In the genomic region with DNA sequence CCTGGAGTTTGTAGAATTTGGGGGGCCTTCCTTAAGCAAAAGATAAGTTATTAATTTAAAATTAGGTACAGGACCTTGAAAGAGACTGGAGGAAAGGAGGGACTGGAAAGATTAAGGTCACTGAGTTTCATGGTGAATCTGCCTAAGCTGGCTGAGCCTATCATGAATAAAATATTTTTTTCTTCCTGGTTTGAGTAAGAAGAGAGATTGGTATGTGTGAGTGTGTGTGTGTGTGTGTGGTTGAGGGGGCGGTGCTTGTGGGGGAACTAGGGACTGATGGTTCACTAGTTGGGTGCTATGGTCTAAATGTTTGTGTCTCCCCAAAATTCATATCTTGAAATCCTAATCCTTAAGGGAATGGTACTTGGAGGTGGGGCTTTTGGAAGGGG, we compare ENCODE assay signal across 16 cellular contexts.
DNase-seq lines count a peak whose midpoint lies in the region; ATAC-seq and TF ChIP-seq lines count a peak whose summit lies in the region.
"Had no signal": no experiment of that assay in that cellular context is flagged by ENCODE, and none has a peak within 500 bp of the region (broad histone marks: within the 10 kb centered on the region; RNA-seq: fewer than 3 reads in every experiment).

No MANE protein-coding gene starts in this region.

- H3K9me2 ChIP-seq in Karpas-422 (replicated peaks; ENCODE audit: insufficient read depth, low read length), result no peaks in the 10 kb centered on the region

- no peak for TF ChIP-seq CTCF in gastroesophageal sphincter (IDR thresholded peaks at IDR 0.05)

- POLR2A ChIA-PET in HEK293T (lab: Yijun Ruan, JAX), result no interaction called here

- peaks cover 25% of the 10 kb centered on the region for H3K27me3 Mint-ChIP-seq in activated T-helper 1 cell treated with anti-CD3 and anti-CD28 coated beads, Interleukin-12 subunit alpha, Interleukin-12 subunit beta, Interleukin-2, Interleukin-4 antibody, amounts not matched to agents 30 ng/mL and 10 ng/mL and 1 ng/mL, durations not matched to agents 14 hours and 24 hours and 36 hours (ENCODE audit: insufficient read depth)

- H3K4me1 ChIP-seq in gastroesophageal sphincter (peaks cover 0 to 6% (median 0%) of the 10 kb centered on the region in 3 donors), Karpas-422 (ENCODE audit: low read length) (no peaks in the 10 kb centered on the region)
- H3K4me1 ChIP-seq: SJCRH30 had no signal

- TF ChIP-seq POLR2A in gastroesophageal sphincter (IDR thresholded peaks at IDR 0.05), result no peak

- H4K20me1 ChIP-seq in Karpas-422 (ENCODE audit: insufficient read depth, low read depth, low read length), result no peaks in the 10 kb centered on the region

- CTCF ChIA-PET in HEK293T (lab: Yijun Ruan, JAX), result no interaction called here

- DNase-seq in A172 (ENCODE audit: low spot score) (peak; percentile 60), GM04503 (ENCODE audit: low read depth) (peak; percentile 33), amniotic epithelial cell (ENCODE audit: low read depth) (peak; percentile 64), HEK293T (ENCODE audit: extremely low spot score) (no peak), hepatic stellate cell (ENCODE audit: low spot score) (no peak), Karpas-422 (no peak)
- DNase-seq in activated T-helper 1 cell treated with anti-CD3 and anti-CD28 coated beads, Interleukin-12 subunit alpha, Interleukin-12 subunit beta, Interleukin-2, Interleukin-4 antibody, amounts not matched to agents 30 ng/mL and 10 ng/mL and 1 ng/mL, durations not matched to agents 14 hours and 24 hours and 36 hours (ENCODE audit: low spot score), result no peak
- DNase-seq: activated CD4-positive, CD25-positive, alpha-beta regulatory T cell treated with anti-CD3 and anti-CD28 coated beads, Interleukin-2, amount 50 U/mL, for 72 hours; activated naive CD4-positive, alpha-beta T cell treated with anti-CD3 and anti-CD28 coated beads, Interleukin-2, amount 50 U/mL, for 16 hours; hypothalamus; NCI-H1092 treated with DMSO at 0.1 percent for 48 hours; NCI-H510A; retina; SJCRH30 had no signal

- WGBS in gastroesophageal sphincter (ENCODE audit: low coverage in 1 of 2), 2 donors, result 91 to 100% methylated on average over 1 of the region's 1 CpG

- H3K4me1 Mint-ChIP-seq in activated T-helper 1 cell treated with anti-CD3 and anti-CD28 coated beads, Interleukin-12 subunit alpha, Interleukin-12 subunit beta, Interleukin-2, Interleukin-4 antibody, amounts not matched to agents 30 ng/mL and 10 ng/mL and 1 ng/mL, durations not matched to agents 14 hours and 24 hours and 36 hours (ENCODE audit: low read depth), result no peaks in the 10 kb centered on the region

- no peak for TF ChIP-seq EP300 in gastroesophageal sphincter (IDR thresholded peaks at IDR 0.05)

- H3K36me3 Mint-ChIP-seq in activated T-helper 1 cell treated with anti-CD3 and anti-CD28 coated beads, Interleukin-12 subunit alpha, Interleukin-12 subunit beta, Interleukin-2, Interleukin-4 antibody, amounts not matched to agents 30 ng/mL and 10 ng/mL and 1 ng/mL, durations not matched to agents 14 hours and 24 hours and 36 hours (ENCODE audit: low read depth), result no peaks in the 10 kb centered on the region

- ATAC-seq in gastroesophageal sphincter, result no peak

- H3K4me3 ChIP-seq in gastroesophageal sphincter (no peak overlapping the region), Karpas-422 (ENCODE audit: low read length) (no peak overlapping the region)
- H3K4me3 ChIP-seq: SJCRH30 had no signal

- no peaks in the 10 kb centered on the region for H3K9me3 Mint-ChIP-seq in activated T-helper 1 cell treated with anti-CD3 and anti-CD28 coated beads, Interleukin-12 subunit alpha, Interleukin-12 subunit beta, Interleukin-2, Interleukin-4 antibody, amounts not matched to agents 30 ng/mL and 10 ng/mL and 1 ng/mL, durations not matched to agents 14 hours and 24 hours and 36 hours
- H3K9me3 Mint-ChIP-seq: dendritic cell treated with granulocyte-macrophage colony-stimulating factor and Interleukin-4, amounts not matched to agents 40 ng/mL and 50 ng/mL, for 4 days had no signal

- no peak overlapping the region for H3K9ac ChIP-seq in Karpas-422 (ENCODE audit: low read length)

- H3K27me3 ChIP-seq in gastroesophageal sphincter, result peaks cover 56% of the 10 kb centered on the region
- no peaks in the 10 kb centered on the region for H3K27me3 ChIP-seq in Karpas-422 (ENCODE audit: low read length)
- H3K27me3 ChIP-seq: SJCRH30 had no signal

- H3K9me3 ChIP-seq in gastroesophageal sphincter (no peaks in the 10 kb centered on the region), Karpas-422 (ENCODE audit: low read length) (no peaks in the 10 kb centered on the region)
- H3K9me3 ChIP-seq: SJCRH30 had no signal

- no peak overlapping the region for H3K4me3 Mint-ChIP-seq in activated T-helper 1 cell treated with anti-CD3 and anti-CD28 coated beads, Interleukin-12 subunit alpha, Interleukin-12 subunit beta, Interleukin-2, Interleukin-4 antibody, amounts not matched to agents 30 ng/mL and 10 ng/mL and 1 ng/mL, durations not matched to agents 14 hours and 24 hours and 36 hours
- H3K4me3 Mint-ChIP-seq: dendritic cell treated with granulocyte-macrophage colony-stimulating factor and Interleukin-4, amounts not matched to agents 40 ng/mL and 50 ng/mL, for 4 days had no signal

- H3K4me2 ChIP-seq in Karpas-422 (ENCODE audit: low read depth, low read length, poor library complexity, severe bottlenecking), result no peak overlapping the region

- no peaks in the 10 kb centered on the region for H3K36me3 ChIP-seq in gastroesophageal sphincter
- no peaks in the 10 kb centered on the region for H3K36me3 ChIP-seq in Karpas-422 (ENCODE audit: insufficient read depth, low read length)
- H3K36me3 ChIP-seq: SJCRH30 had no signal

- H3K27ac ChIP-seq in gastroesophageal sphincter, result peak overlapping the region; percentile 9 to 74 (median 72)
- no peak overlapping the region for H3K27ac ChIP-seq in Karpas-422 (ENCODE audit: low read length)
- H3K27ac ChIP-seq: SJCRH30 had no signal

- H2AFZ ChIP-seq in Karpas-422 (ENCODE audit: low read length), result no peak overlapping the region

- no peaks in the 10 kb centered on the region for H3K79me2 ChIP-seq in Karpas-422 (ENCODE audit: low read length)

- intact Hi-C loops in activated T-helper 1 cell treated with anti-CD3 and anti-CD28 coated beads, Interleukin-12 subunit alpha, Interleukin-12 subunit beta, Interleukin-2, Interleukin-4 antibody, amounts not matched to agents 30 ng/mL and 10 ng/mL and 1 ng/mL, durations not matched to agents 14 hours and 24 hours and 36 hours (cut with micrococcal nuclease), result no loop called here

- H3K27ac Mint-ChIP-seq in activated T-helper 1 cell treated with anti-CD3 and anti-CD28 coated beads, Interleukin-12 subunit alpha, Interleukin-12 subunit beta, Interleukin-2, Interleukin-4 antibody, amounts not matched to agents 30 ng/mL and 10 ng/mL and 1 ng/mL, durations not matched to agents 14 hours and 24 hours and 36 hours, result no peak overlapping the region
- H3K27ac Mint-ChIP-seq: dendritic cell treated with granulocyte-macrophage colony-stimulating factor and Interleukin-4, amounts not matched to agents 40 ng/mL and 50 ng/mL, for 4 days had no signal

TF ChIP-seq in HEK293T, 16 proteins besides CTCF, POLR2A, EP300 and RAD21:
- TF ChIP-seq FOXK2 (IDR thresholded peaks at IDR 0.05) (no peak), HDGF (IDR thresholded peaks at IDR 0.05; ENCODE audit: borderline replicate concordance) (no peak), LEF1 (IDR thresholded peaks at IDR 0.05; ENCODE audit: borderline replicate concordance) (no peak), SP1 (IDR thresholded peaks at IDR 0.05) (no peak)

Comparison
In these comparisons a context has a peak if more than half of its experiments do, and no peak if none do; other contexts are left out.
1. DNase-seq: peak in A172 (single experiment), GM04503 (single experiment) and amniotic epithelial cell (single experiment); none in HEK293T (single experiment), hepatic stellate cell (single experiment), activated T-helper 1 cell treated with anti-CD3 and anti-CD28 coated beads, Interleukin-12 subunit alpha, Interleukin-12 subunit beta, Interleukin-2, Interleukin-4 antibody, amounts not matched to agents 30 ng/mL and 10 ng/mL and 1 ng/mL, durations not matched to agents 14 hours and 24 hours and 36 hours (single experiment) and Karpas-422 (single experiment).